10 cellular contexts compared by ENCODE assay signal in genomic region chr22:45537734-45538181, GRCh38. TPM values are rescaled to one million over a fixed set of nuclear protein-coding genes. Genes with fewer than 3 reads are reported as not detected.
DNase-seq lines count a peak whose midpoint lies in the region; ATAC-seq, FAIRE-seq and TF ChIP-seq lines count a peak whose summit lies in the region.
"Had no signal": no experiment of that assay in that cellular context is flagged by ENCODE, and none has a peak within 500 bp of the region (broad histone marks: within the 10 kb centered on the region; RNA-seq: fewer than 3 reads in every experiment).

No MANE protein-coding gene starts in this region.

- TF ChIP-seq CTCF in right atrium auricular region (IDR thresholded peaks at IDR 0.05), result no peak
- TF ChIP-seq CTCF in thyroid gland (IDR thresholded peaks at IDR 0.05), result no peak

- peaks cover 7% of the 10 kb centered on the region for H3K36me3 ChIP-seq in right atrium auricular region
- no peaks in the 10 kb centered on the region for H3K36me3 ChIP-seq in thyroid gland
- no peaks in the 10 kb centered on the region for H3K36me3 ChIP-seq in small intestine (ENCODE audit: control insufficient read depth in 2 of 2, insufficient read depth in 2 of 2, low read length in 2 of 2)

- ATAC-seq in GM19328 (IDR thresholded peaks at IDR 0.05; ENCODE audit: unreplicated experiment), result no peak
- ATAC-seq: Panc1 had no signal

- FAIRE-seq in small intestine (lab: Jason Lieb, UNC), result no peak

- H3K27ac ChIP-seq in right atrium auricular region (peak overlapping the region; percentile 39 to 70), thyroid gland (peak overlapping the region; percentile 62 to 87 (median 68)), small intestine (ENCODE audit: low read depth in 1 of 2, low read length in 1 of 2) (peak overlapping the region in 1 of 2 donors; percentile 56)

- WGBS in thyroid gland, 2 donors, result 27 to 53% methylated on average over 12 to 13 of the region's 15 CpGs
- WGBS in small intestine, 3 donors, result 67 to 79% (median 73%) methylated on average over 13 to 15 of the region's 15 CpGs

- H3K4me3 ChIP-seq in right atrium auricular region, result no peak overlapping the region
- H3K4me3 ChIP-seq in thyroid gland (replicated peaks in 1 of 3), result no peak overlapping the region
- no peak overlapping the region for H3K4me3 ChIP-seq in small intestine (ENCODE audit: low read depth in 1 of 2, low read length in 2 of 2)

- no peaks in the 10 kb centered on the region for H3K27me3 ChIP-seq in right atrium auricular region
- H3K27me3 ChIP-seq in thyroid gland, result no peaks in the 10 kb centered on the region
- H3K27me3 ChIP-seq in small intestine (ENCODE audit: control insufficient read depth in 2 of 2, insufficient read depth in 2 of 2, low read length in 2 of 2), result peaks cover 0 to 2% of the 10 kb centered on the region in 2 donors

- H3K9me3 ChIP-seq in right atrium auricular region (no peaks in the 10 kb centered on the region), thyroid gland (no peaks in the 10 kb centered on the region), small intestine (ENCODE audit: control insufficient read depth, low read depth) (no peaks in the 10 kb centered on the region)

- DNase-seq in HPDE6-E6E7 (ENCODE audit: extremely low spot score), result peak; percentile 89
- DNase-seq in amniotic stem cell (lab: John Stamatoyannopoulos, UW), result peak; percentile 52
- DNase-seq in right atrium auricular region (ENCODE audit: low spot score), result peak; percentile 89
- peak; percentile 54 to 68 for DNase-seq in thyroid gland
- no peak for DNase-seq in effector CD4-positive, alpha-beta T cell
- no peak for DNase-seq in stimulated activated CD4-positive, alpha-beta T cell treated with anti-CD3 and anti-CD28 coated beads, Interleukin-1b, Interleukin-23, amount 100 ng/mL, for 48 hours
- DNase-seq in small intestine, result no peak
- DNase-seq: stimulated activated CD4-positive, alpha-beta T cell treated with anti-CD3 and anti-CD28 coated beads, Interleukin-4, amount 100 ng/mL, for 24 hours had no signal

- intact Hi-C loops in thyroid gland (cut with DNase I), result no loop called here

- TF ChIP-seq POLR2A in thyroid gland (IDR thresholded peaks at IDR 0.05), result peak in 1 of 2 donors; percentile 19

- H3K4me1 ChIP-seq in right atrium auricular region (peaks cover 0 to 23% of the 10 kb centered on the region in 2 donors), thyroid gland (peaks cover 21 to 33% of the 10 kb centered on the region in 2 donors), small intestine (ENCODE audit: control insufficient read depth in 2 of 2, insufficient read depth in 1 of 2, low read depth in 1 of 2, low read length in 1 of 2) (no peaks in the 10 kb centered on the region)

RNA-seq across cellular contexts. Expression of gene FBLN1, which starts 35.1 kb away (rescaled TPM):
- total RNA-seq in right atrium auricular region (100 to 1,000 TPM in 1 of 2 donors, 10 to 100 TPM in 1; 92.8 to 354 TPM), thyroid gland (100 to 1,000 TPM in 3 of 4 donors, 10 to 100 TPM in 1; 52.3 to 199 (median 163) TPM)
- 100 to 1,000 TPM in 1 of 3 donors, 1 to 10 TPM in 1, under 1 TPM in 1; 0.89 to 144 (median 7.8) TPM for polyA plus RNA-seq in small intestine

Comparison
In these comparisons a context has a peak if more than half of its experiments do, and no peak if none do; other contexts are left out.
1. DNase-seq: peak in HPDE6-E6E7 (single experiment), amniotic stem cell (single experiment), right atrium auricular region (single experiment) and thyroid gland (2 of 2); none in effector CD4-positive, alpha-beta T cell (single experiment), stimulated activated CD4-positive, alpha-beta T cell treated with anti-CD3 and anti-CD28 coated beads, Interleukin-1b, Interleukin-23, amount 100 ng/mL, for 48 hours (single experiment) and small intestine (single experiment).